Comparison of ENCODE assay signal across 1 cellular context in the genomic region with DNA sequence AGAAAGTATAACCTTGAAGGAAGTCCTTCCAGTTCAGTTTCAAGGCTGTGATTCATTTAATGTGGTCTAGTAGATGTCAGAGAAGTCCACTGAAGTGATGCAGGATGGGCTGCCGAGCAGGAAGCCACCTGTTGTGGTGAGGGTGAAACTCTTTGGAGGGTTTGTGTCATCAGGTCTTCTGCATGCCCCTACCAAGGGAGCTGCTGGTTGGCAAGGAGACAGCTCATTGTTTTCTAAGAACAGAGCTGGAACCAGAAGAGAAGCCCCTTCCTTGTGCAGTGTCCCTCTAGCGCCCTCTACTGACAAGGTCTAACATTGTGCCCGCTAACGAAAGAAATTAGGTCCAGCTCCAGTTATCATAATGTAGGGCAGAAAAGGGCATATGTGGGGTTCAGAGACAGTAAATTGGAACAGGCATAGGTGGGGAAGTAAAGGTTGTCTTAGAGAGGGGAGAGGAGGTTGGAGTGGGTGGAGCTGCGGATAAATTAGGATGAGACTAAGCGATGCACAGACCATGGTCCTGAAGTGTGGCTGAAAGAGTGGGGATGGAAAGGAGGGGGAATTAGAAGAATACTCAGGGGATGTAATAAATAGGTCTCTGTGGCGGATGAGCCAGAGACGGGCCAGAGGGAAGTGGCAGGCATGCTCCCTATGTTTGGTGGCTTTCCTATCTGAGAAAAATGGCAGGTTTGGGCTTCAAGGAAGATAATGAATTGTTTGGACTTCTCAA.
TF ChIP-seq lines count a peak whose summit lies in the region.

No MANE protein-coding gene starts in this region.

TF ChIP-seq in endothelial cell of umbilical vein, 7 proteins besides CTCF, POLR2A, EP300 and RAD21:
- TF ChIP-seq FOS (IDR thresholded peaks at IDR 0.05; ENCODE audit: borderline replicate concordance, insufficient read depth, low read length) (no peak), JUN (IDR thresholded peaks at IDR 0.05; ENCODE audit: borderline replicate concordance, insufficient read depth, insufficient read length, low read depth) (no peak), EZH2 (IDR thresholded peaks at IDR 0.05; ENCODE audit: borderline replicate concordance, low read depth, low read length, severe bottlenecking) (no peak), POLR2AphosphoS5 (IDR thresholded peaks at IDR 0.05; ENCODE audit: insufficient read depth, low read depth, low read length) (no peak), MYC (IDR thresholded peaks at IDR 0.05; ENCODE audit: low read depth, low read length) (no peak), GATA2 (IDR thresholded peaks at IDR 0.05; ENCODE audit: insufficient read depth, insufficient read length, low read depth, low read length) (no peak)
- TF ChIP-seq, protein P1, sequence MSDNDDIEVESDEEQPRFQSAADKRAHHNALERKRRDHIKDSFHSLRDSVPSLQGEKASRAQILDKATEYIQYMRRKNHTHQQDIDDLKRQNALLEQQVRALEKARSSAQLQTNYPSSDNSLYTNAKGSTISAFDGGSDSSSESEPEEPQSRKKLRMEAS (IDR thresholded peaks at IDR 0.05; ENCODE audit: insufficient read depth, insufficient read length): no peak
TF ChIP-seq in endothelial cell of umbilical vein: peak in this region for 0.
